8 cellular contexts compared by ENCODE assay signal in the genomic region with DNA sequence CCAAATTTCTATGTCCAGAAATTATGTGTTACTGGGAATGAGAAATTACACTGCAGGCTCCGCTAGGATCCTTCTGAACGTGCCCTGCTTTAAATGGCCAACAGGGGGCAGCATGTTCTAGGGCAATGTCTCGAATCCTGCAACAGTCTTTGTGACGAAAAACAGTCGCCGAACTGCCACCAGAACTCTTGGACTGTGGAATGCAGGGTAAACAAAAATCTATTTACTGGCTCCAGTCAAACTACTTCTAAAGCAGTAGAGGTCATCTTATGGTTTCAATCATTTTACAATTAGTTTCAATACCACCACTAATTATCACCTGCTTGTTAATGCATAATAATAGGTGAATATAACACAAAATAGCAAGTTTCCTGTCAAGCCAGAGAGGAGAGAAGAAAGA. TPM values are rescaled to one million over a fixed set of nuclear protein-coding genes. Genes with fewer than 3 reads are reported as not detected.
A peak's percentile ranks its signal among the peaks of the same experiment; 100 is the strongest.
DNase-seq lines count a peak whose midpoint lies in the region; ATAC-seq and TF ChIP-seq lines count a peak whose summit lies in the region.

No MANE protein-coding gene starts in this region.

- peak overlapping the region; percentile 37; the same call in 1 of the 2 replicates for H3K9ac ChIP-seq in SU-DHL-6 (ENCODE audit: low read length)

- peak; percentile 89 for TF ChIP-seq CTCF in HFF-Myc (IDR thresholded peaks at IDR 0.05; ENCODE audit: low read depth, low read length, missing control alignments)
- peak; percentile 98 for TF ChIP-seq CTCF in SU-DHL-6 (IDR thresholded peaks at IDR 0.05; ENCODE audit: insufficient read depth, low read length, poor library complexity, severe bottlenecking)
- TF ChIP-seq CTCF in progenitor cell of endocrine pancreas (IDR thresholded peaks at IDR 0.05; ENCODE audit: unreplicated experiment) = peak; percentile 97
- peak; percentile 98 for TF ChIP-seq CTCF in upper lobe of right lung (IDR thresholded peaks at IDR 0.05)

- no peaks in the 10 kb centered on the region for H3K36me3 ChIP-seq in SU-DHL-6 (ENCODE audit: low read length)
- no peaks in the 10 kb centered on the region for H3K36me3 ChIP-seq in upper lobe of right lung

- H3K9me3 ChIP-seq in SU-DHL-6 (ENCODE audit: insufficient read depth, low read length) (no peaks in the 10 kb centered on the region), upper lobe of right lung (no peaks in the 10 kb centered on the region)

- intact Hi-C loops in cardiac septum (cut with DNase I) (loop anchor here (5.0 kb wide), 1 partner anchor 121 kb away; no protein-coding TSS in a partner anchor), upper lobe of right lung (cut with DNase I) (loop anchor here (10.0 kb wide), 1 partner anchor 114 kb away; the partner anchor contains the start of gene ZNF24)

- peaks cover 4% of the 10 kb centered on the region for H3K4me1 Mint-ChIP-seq in progenitor cell of endocrine pancreas (ENCODE audit: low read depth)

- H3K9me2 ChIP-seq in SU-DHL-6 (replicated peaks; ENCODE audit: insufficient read depth, low read length) = no peaks in the 10 kb centered on the region

- no peaks in the 10 kb centered on the region for H3F3A ChIP-seq in SU-DHL-6 (ENCODE audit: insufficient read depth)

- no peaks in the 10 kb centered on the region for H3K4me1 ChIP-seq in upper lobe of right lung

- no peak overlapping the region for H3K27ac ChIP-seq in SU-DHL-6 (ENCODE audit: low read depth, low read length)
- no peak overlapping the region for H3K27ac ChIP-seq in upper lobe of right lung

- no peaks in the 10 kb centered on the region for H3K36me3 Mint-ChIP-seq in progenitor cell of endocrine pancreas (ENCODE audit: insufficient read depth)

- no peaks in the 10 kb centered on the region for H3K79me2 ChIP-seq in SU-DHL-6 (ENCODE audit: insufficient read depth, low read length)

- H3K4me3 ChIP-seq in HFF-Myc (replicated peaks; ENCODE audit: low read depth, low read length) = no peak overlapping the region
- H3K4me3 ChIP-seq in SU-DHL-6 (ENCODE audit: insufficient read depth, low read length, poor library complexity, severe bottlenecking) = peak overlapping the region; percentile 23
- H3K4me3 ChIP-seq in upper lobe of right lung = no peak overlapping the region

- H2AFZ ChIP-seq in SU-DHL-6 (ENCODE audit: low read depth, low read length, severe bottlenecking) = peak overlapping the region; percentile 97

- H3K4me3 Mint-ChIP-seq in progenitor cell of endocrine pancreas (ENCODE audit: low read depth) = peak overlapping the region; percentile 40

- no peaks in the 10 kb centered on the region for H3K27me3 Mint-ChIP-seq in progenitor cell of endocrine pancreas

- H3K27me3 ChIP-seq in SU-DHL-6 (ENCODE audit: low read length) (no peaks in the 10 kb centered on the region), upper lobe of right lung (no peaks in the 10 kb centered on the region)

- H3K9me3 Mint-ChIP-seq in progenitor cell of endocrine pancreas (ENCODE audit: low read depth) = no peaks in the 10 kb centered on the region

- H3K27ac Mint-ChIP-seq in progenitor cell of endocrine pancreas = peak overlapping the region; percentile 90

- H4K20me1 ChIP-seq in SU-DHL-6 (ENCODE audit: low read depth, low read length) = no peaks in the 10 kb centered on the region

- H3K4me2 ChIP-seq in SU-DHL-6 (ENCODE audit: low read depth, low read length, poor library complexity, severe bottlenecking) = peak overlapping the region; percentile 72

- ATAC-seq in upper lobe of right lung = peak; percentile 99

- peak; percentile 60 for DNase-seq in GDM1 (lab: John Stamatoyannopoulos, UW)
- peak; percentile 47 for DNase-seq in HFF-Myc (ENCODE audit: extremely low read depth, low read depth)
- DNase-seq in NCI-H1105 (lab: John Stamatoyannopoulos, UW) = peak; percentile 15
- peak; percentile 55 for DNase-seq in activated naive CD8-positive, alpha-beta T cell treated with anti-CD3 and anti-CD28 coated beads, Interleukin-2, amount 50 U/mL, for 16 hours (ENCODE audit: low read depth, low spot score)
- DNase-seq in cardiac septum (ENCODE audit: low spot score) = peak; percentile 87
- DNase-seq in progenitor cell of endocrine pancreas (ENCODE audit: low spot score, unreplicated experiment) = peak; percentile 66
- DNase-seq in upper lobe of right lung = peak; percentile 77

RNA-seq across cellular contexts. Expression of gene ZNF397, which starts 9.8 kb away (rescaled TPM):
- total RNA-seq in cardiac septum = 18.0 TPM
- total RNA-seq in progenitor cell of endocrine pancreas = 41.2 and 43.6 TPM in 2 replicates
- total RNA-seq in upper lobe of right lung = 29.2 TPM

RNA-seq across cellular contexts. Expression of gene ZSCAN30, which starts 59.0 kb away (rescaled TPM):
- 18.6 TPM for total RNA-seq in cardiac septum
- total RNA-seq in progenitor cell of endocrine pancreas = 27.1 and 34.5 TPM in 2 replicates
- total RNA-seq in upper lobe of right lung = 18.9 TPM

Comparison
In these comparisons a context has a peak if more than half of its experiments do, and no peak if none do; other contexts are left out.
1. DNase-seq: peak in every context shown above with its lines; median percentile 87 in cardiac septum; 77 in upper lobe of right lung; 66 in progenitor cell of endocrine pancreas; 60 in GDM1; 55 in activated naive CD8-positive, alpha-beta T cell treated with anti-CD3 and anti-CD28 coated beads, Interleukin-2, amount 50 U/mL, for 16 hours; 47 in HFF-Myc; 15 in NCI-H1105.